Comparison of ENCODE assay signal across 1 cellular context in the genomic region with DNA sequence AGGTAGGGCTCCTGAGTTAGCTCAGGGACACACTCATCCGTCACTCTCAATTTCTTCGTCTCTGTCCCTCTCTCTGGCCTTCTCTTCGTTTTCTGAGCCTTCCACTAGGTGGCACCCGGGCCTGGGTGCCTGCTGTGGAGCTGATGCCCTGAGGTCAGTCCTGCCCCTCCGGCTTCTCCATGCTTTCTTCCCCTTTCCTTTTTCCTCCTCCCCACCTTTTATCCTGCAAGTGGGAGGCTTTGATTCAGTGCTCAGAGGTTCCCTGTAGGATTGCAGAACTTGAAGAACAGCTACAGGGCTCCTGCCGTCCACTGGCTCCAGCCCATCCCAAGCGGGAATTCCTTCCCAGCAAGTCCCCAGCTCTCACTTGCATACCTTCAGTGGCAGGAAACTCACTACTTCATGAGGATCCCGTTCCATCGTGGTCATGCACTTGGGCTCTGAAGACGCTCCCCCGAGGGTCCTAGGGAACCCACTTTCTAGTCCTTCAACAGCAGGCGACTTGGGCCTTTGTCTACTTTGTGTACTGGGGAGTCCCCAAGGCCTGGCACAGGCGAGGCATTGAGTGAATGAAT.
TF ChIP-seq lines count a peak whose summit lies in the region.

No MANE protein-coding gene starts in this region.

TF ChIP-seq in K562, 482 proteins besides CTCF, POLR2A, EP300 and RAD21 (continued from another document):
- no peak for TF ChIP-seq ZKSCAN1 (IDR thresholded peaks at IDR 0.05; ENCODE audit: low read depth, low read length)
- no peak for TF ChIP-seq XRCC4 (IDR thresholded peaks at IDR 0.05; ENCODE audit: extremely low read depth, insufficient read depth, insufficient read length)
- TF ChIP-seq ARID2 (IDR thresholded peaks at IDR 0.05), result peak; percentile 89
- TF ChIP-seq, protein P1, sequence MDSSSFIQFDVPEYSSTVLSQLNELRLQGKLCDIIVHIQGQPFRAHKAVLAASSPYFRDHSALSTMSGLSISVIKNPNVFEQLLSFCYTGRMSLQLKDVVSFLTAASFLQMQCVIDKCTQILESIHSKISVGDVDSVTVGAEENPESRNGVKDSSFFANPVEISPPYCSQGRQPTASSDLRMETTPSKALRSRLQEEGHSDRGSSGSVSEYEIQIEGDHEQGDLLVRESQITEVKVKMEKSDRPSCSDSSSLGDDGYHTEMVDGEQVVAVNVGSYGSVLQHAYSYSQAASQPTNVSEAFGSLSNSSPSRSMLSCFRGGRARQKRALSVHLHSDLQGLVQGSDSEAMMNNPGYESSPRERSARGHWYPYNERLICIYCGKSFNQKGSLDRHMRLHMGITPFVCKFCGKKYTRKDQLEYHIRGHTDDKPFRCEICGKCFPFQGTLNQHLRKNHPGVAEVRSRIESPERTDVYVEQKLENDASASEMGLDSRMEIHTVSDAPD (CRISPR knock-in tag; IDR thresholded peaks at IDR 0.05), result no peak
- no peak for TF ChIP-seq STAT5B (CRISPR knock-in tag; IDR thresholded peaks at IDR 0.05)
- TF ChIP-seq RBM22 (IDR thresholded peaks at IDR 0.05; ENCODE audit: low read depth, low read length, poor library complexity, severe bottlenecking), result no peak
- TF ChIP-seq RFX1 (IDR thresholded peaks at IDR 0.05), result no peak
- TF ChIP-seq CHCHD3 (CRISPR knock-in tag; IDR thresholded peaks at IDR 0.05), result no peak
- no peak for TF ChIP-seq DPF2 (IDR thresholded peaks at IDR 0.05)
- TF ChIP-seq RBBP5 (IDR thresholded peaks at IDR 0.05; ENCODE audit: borderline replicate concordance, insufficient read depth, low read length, poor library complexity, severe bottlenecking), result no peak
- TF ChIP-seq SMAD3 (CRISPR knock-in tag; conservative IDR thresholded peaks at IDR 0.05), result 0 out of 2 replicates have a peak, but pooled peaks have one; percentile 65
- TF ChIP-seq SP1 (CRISPR knock-in tag; IDR thresholded peaks at IDR 0.05), result no peak; the same call in 1 of the 2 replicates
- TF ChIP-seq PTRF (tag; IDR thresholded peaks at IDR 0.05), result no peak
- TF ChIP-seq, protein P2, sequence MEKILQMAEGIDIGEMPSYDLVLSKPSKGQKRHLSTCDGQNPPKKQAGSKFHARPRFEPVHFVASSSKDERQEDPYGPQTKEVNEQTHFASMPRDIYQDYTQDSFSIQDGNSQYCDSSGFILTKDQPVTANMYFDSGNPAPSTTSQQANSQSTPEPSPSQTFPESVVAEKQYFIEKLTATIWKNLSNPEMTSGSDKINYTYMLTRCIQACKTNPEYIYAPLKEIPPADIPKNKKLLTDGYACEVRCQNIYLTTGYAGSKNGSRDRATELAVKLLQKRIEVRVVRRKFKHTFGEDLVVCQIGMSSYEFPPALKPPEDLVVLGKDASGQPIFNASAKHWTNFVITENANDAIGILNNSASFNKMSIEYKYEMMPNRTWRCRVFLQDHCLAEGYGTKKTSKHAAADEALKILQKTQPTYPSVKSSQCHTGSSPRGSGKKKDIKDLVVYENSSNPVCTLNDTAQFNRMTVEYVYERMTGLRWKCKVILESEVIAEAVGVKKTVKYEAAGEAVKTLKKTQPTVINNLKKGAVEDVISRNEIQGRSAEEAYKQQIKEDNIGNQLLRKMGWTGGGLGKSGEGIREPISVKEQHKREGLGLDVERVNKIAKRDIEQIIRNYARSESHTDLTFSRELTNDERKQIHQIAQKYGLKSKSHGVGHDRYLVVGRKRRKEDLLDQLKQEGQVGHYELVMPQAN (IDR thresholded peaks at IDR 0.05; ENCODE audit: borderline replicate concordance), result no peak
- TF ChIP-seq FOXJ2 (tag; IDR thresholded peaks at IDR 0.05), result no peak
- TF ChIP-seq JUND (IDR thresholded peaks at IDR 0.05; ENCODE audit: borderline replicate concordance, low read depth, low read length), result peak; percentile 69
- TF ChIP-seq JUND (tag; IDR thresholded peaks at IDR 0.05; ENCODE audit: borderline replicate concordance, low read depth, low read length), result peak; percentile 34; the same call in 1 of the 3 replicates
- TF ChIP-seq, protein P3, sequence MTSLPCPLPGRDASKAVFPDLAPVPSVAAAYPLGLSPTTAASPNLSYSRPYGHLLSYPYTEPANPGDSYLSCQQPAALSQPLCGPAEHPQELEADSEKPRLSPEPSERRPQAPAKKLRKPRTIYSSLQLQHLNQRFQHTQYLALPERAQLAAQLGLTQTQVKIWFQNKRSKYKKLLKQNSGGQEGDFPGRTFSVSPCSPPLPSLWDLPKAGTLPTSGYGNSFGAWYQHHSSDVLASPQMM (CRISPR knock-in tag; IDR thresholded peaks at IDR 0.05), result no peak
- no peak for TF ChIP-seq ZNF124 (CRISPR knock-in tag; IDR thresholded peaks at IDR 0.05)
- no peak for TF ChIP-seq ZFP1 (CRISPR knock-in tag; IDR thresholded peaks at IDR 0.05)
- TF ChIP-seq SMARCC2 (IDR thresholded peaks at IDR 0.05; ENCODE audit: low read depth), result no peak
- TF ChIP-seq, protein P4, sequence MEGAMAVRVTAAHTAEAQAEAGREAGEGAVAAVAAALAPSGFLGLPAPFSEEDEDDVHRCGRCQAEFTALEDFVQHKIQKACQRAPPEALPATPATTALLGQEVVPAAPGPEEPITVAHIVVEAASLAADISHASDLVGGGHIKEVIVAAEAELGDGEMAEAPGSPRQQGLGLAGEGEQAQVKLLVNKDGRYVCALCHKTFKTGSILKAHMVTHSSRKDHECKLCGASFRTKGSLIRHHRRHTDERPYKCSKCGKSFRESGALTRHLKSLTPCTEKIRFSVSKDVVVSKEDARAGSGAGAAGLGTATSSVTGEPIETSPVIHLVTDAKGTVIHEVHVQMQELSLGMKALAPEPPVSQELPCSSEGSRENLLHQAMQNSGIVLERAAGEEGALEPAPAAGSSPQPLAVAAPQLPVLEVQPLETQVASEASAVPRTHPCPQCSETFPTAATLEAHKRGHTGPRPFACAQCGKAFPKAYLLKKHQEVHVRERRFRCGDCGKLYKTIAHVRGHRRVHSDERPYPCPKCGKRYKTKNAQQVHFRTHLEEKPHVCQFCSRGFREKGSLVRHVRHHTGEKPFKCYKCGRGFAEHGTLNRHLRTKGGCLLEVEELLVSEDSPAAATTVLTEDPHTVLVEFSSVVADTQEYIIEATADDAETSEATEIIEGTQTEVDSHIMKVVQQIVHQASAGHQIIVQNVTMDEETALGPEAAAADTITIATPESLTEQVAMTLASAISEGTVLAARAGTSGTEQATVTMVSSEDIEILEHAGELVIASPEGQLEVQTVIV (CRISPR knock-in tag; IDR thresholded peaks at IDR 0.05; ENCODE audit: borderline replicate concordance), result no peak
